8 cellular contexts compared by ENCODE assay signal in genomic region chr22:50312371-50312770, GRCh38.
"Had no signal": no experiment of that assay in that cellular context is flagged by ENCODE, and none has a peak within 500 bp of the region (broad histone marks: within the 10 kb centered on the region; RNA-seq: fewer than 3 reads in every experiment).

No MANE protein-coding gene starts in this region.

- H3K27ac ChIP-seq: GM23248 had no signal

- FAIRE-seq: H54, HTR-8/SVneo, K562 had no signal

- ATAC-seq: K562 had no signal

- H3K4me3 ChIP-seq: GM23248, K562 had no signal

- H3K9ac ChIP-seq: GM23248 had no signal

- DNase-seq: GM23248, GOT3, H9, HCEC 1CT, IMR-90 had no signal

- H2AFZ ChIP-seq: GM23248 had no signal
